ENCODE assay signal across 12 cellular contexts in the genomic region with DNA sequence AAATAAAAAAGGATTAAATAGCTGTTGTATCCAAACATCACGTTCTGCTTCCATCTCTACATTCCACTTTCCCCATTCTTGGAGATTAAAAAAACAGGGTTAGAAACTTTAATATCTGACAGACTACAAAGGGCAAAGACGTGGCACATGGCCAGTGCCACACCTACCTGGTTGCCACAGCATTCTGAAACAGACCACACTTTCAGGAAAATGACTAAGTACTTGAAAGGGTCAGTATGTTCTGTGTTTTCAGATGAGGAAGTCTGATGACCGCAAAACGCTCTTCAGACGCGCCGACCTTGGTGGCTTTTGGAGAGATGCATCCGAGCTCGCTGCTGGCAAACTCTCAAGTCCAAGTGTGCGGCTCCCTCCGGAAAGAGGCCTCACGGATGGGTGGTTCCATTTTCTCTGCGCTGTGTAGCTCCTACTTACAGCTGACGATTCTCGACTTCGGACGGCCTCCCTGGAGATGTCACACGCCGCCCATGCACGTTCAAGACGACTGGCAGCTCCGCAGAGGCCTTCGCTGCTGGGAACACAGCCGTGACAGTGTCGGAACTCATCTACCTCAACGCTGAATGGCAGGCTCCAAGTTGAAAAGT. TPM values are rescaled to one million over a fixed set of nuclear protein-coding genes. Genes with fewer than 3 reads are reported as not detected.
A peak's percentile ranks its signal among the peaks of the same experiment; 100 is the strongest.
DNase-seq lines count a peak whose midpoint lies in the region; ATAC-seq and TF ChIP-seq lines count a peak whose summit lies in the region.
"Had no signal": no experiment of that assay in that cellular context is flagged by ENCODE, and none has a peak within 500 bp of the region (broad histone marks: within the 10 kb centered on the region; RNA-seq: fewer than 3 reads in every experiment).

No MANE protein-coding gene starts in this region.

- H3K36me3 ChIP-seq in left lung: peaks cover 0 to 84% of the 10 kb centered on the region in 2 donors

- no peak overlapping the region for H3K4me3 Mint-ChIP-seq in WTC11
- H3K4me3 Mint-ChIP-seq: GM23338 had no signal

- H3K27ac ChIP-seq in left lung: peak overlapping the region in 1 of 2 donors; percentile 76
- H3K27ac ChIP-seq: BLaER1 had no signal

- no peaks in the 10 kb centered on the region for H3K9me3 ChIP-seq in left lung
- H3K9me3 ChIP-seq: BLaER1, breast epithelium had no signal

- no peaks in the 10 kb centered on the region for H3K27me3 ChIP-seq in left lung
- H3K27me3 ChIP-seq: BLaER1, breast epithelium had no signal

- peak overlapping the region; percentile 84; the same call in 1 of the 2 replicates for H3K27ac Mint-ChIP-seq in WTC11
- H3K27ac Mint-ChIP-seq: GM23338 had no signal

- CTCF ChIA-PET in WTC11 (lab: Charles Lee): interaction anchor here (1.3 kb wide), 1 partner anchor 163 kb away, joined by 5 read pairs; no protein-coding TSS in a partner anchor

- H3K36me3 Mint-ChIP-seq in WTC11: peaks cover 45% of the 10 kb centered on the region

- POLR2A ChIA-PET in WTC11 (lab: Charles Lee): interaction anchor here (0.6 kb wide), 2 partner anchors 9 to 157 kb away, joined by 3 read pairs; no protein-coding TSS in a partner anchor

- H3K4me1 ChIP-seq in left lung: peaks cover 0 to 24% of the 10 kb centered on the region in 2 donors
- H3K4me1 ChIP-seq: BLaER1, breast epithelium had no signal

- H3K4me1 Mint-ChIP-seq in WTC11: no peaks in the 10 kb centered on the region

- ATAC-seq in HG03439 (IDR thresholded peaks at IDR 0.05; ENCODE audit: unreplicated experiment) (peak; percentile 48), WTC11 (no peak), left lung (peak; percentile 79), HG03460 (IDR thresholded peaks at IDR 0.05; ENCODE audit: unreplicated experiment) (no peak)
- ATAC-seq: GM23338 had no signal

- DNase-seq in 8988T (peak; percentile 71), WTC11 (ENCODE audit: low spot score) (no peak), left lung (peak; percentile 73 to 85), NCI-H2107 treated with DMSO at 0.1 percent for 48 hours (lab: John Stamatoyannopoulos, UW; ENCODE audit: unreplicated experiment) (no peak), amygdala (lab: John Stamatoyannopoulos, UW) (no peak)
- no peak for DNase-seq in activated CD4-positive, alpha-beta T cell treated with anti-CD3 and anti-CD28 coated beads for 1 hour
- DNase-seq: NCI-H524 had no signal

- H3K9me3 Mint-ChIP-seq in WTC11: no peaks in the 10 kb centered on the region
- H3K9me3 Mint-ChIP-seq: GM23338 had no signal

- no peak overlapping the region for H3K4me3 ChIP-seq in left lung
- H3K4me3 ChIP-seq: BLaER1, breast epithelium, GM23338 had no signal

- no peak for TF ChIP-seq CTCF in WTC11 (IDR thresholded peaks at IDR 0.05)
- no peak for TF ChIP-seq CTCF in left lung (IDR thresholded peaks at IDR 0.05)

- no peaks in the 10 kb centered on the region for H3K27me3 Mint-ChIP-seq in WTC11 (ENCODE audit: low read depth)

- intact Hi-C loops in left lung (cut with DNase I): no loop called here

TF ChIP-seq in WTC11, 78 proteins besides CTCF, POLR2A, EP300 and RAD21 (continues in another document):
- TF ChIP-seq GRHL2 (CRISPR knock-in tag; IDR thresholded peaks at IDR 0.05; ENCODE audit: insufficient replicate concordance, severe bottlenecking) (no peak), EMX1 (CRISPR knock-in tag; IDR thresholded peaks at IDR 0.05) (no peak), ZNF317 (CRISPR knock-in tag; IDR thresholded peaks at IDR 0.05; ENCODE audit: borderline replicate concordance, low read depth) (no peak), ESRRA (CRISPR knock-in tag; IDR thresholded peaks at IDR 0.05; ENCODE audit: borderline replicate concordance) (no peak), RELA (CRISPR knock-in tag; IDR thresholded peaks at IDR 0.05; ENCODE audit: borderline replicate concordance) (no peak), NR2C2 (CRISPR knock-in tag; IDR thresholded peaks at IDR 0.05) (no peak), NFATC4 (CRISPR knock-in tag; IDR thresholded peaks at IDR 0.05) (no peak), ZNF423 (CRISPR knock-in tag; IDR thresholded peaks at IDR 0.05) (no peak), ETV6 (CRISPR knock-in tag; IDR thresholded peaks at IDR 0.05) (no peak), ZNF416 (CRISPR knock-in tag; IDR thresholded peaks at IDR 0.05) (no peak), CBFB (CRISPR knock-in tag; IDR thresholded peaks at IDR 0.05; ENCODE audit: low read depth) (no peak), IRF2 (CRISPR knock-in tag; IDR thresholded peaks at IDR 0.05; ENCODE audit: borderline replicate concordance, low read depth) (no peak), NFE2L1 (CRISPR knock-in tag; IDR thresholded peaks at IDR 0.05) (no peak)
- TF ChIP-seq, protein P1, sequence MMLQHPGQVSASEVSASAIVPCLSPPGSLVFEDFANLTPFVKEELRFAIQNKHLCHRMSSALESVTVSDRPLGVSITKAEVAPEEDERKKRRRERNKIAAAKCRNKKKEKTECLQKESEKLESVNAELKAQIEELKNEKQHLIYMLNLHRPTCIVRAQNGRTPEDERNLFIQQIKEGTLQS (CRISPR knock-in tag; conservative IDR thresholded peaks at IDR 0.05): no peak
- TF ChIP-seq, protein P2, sequence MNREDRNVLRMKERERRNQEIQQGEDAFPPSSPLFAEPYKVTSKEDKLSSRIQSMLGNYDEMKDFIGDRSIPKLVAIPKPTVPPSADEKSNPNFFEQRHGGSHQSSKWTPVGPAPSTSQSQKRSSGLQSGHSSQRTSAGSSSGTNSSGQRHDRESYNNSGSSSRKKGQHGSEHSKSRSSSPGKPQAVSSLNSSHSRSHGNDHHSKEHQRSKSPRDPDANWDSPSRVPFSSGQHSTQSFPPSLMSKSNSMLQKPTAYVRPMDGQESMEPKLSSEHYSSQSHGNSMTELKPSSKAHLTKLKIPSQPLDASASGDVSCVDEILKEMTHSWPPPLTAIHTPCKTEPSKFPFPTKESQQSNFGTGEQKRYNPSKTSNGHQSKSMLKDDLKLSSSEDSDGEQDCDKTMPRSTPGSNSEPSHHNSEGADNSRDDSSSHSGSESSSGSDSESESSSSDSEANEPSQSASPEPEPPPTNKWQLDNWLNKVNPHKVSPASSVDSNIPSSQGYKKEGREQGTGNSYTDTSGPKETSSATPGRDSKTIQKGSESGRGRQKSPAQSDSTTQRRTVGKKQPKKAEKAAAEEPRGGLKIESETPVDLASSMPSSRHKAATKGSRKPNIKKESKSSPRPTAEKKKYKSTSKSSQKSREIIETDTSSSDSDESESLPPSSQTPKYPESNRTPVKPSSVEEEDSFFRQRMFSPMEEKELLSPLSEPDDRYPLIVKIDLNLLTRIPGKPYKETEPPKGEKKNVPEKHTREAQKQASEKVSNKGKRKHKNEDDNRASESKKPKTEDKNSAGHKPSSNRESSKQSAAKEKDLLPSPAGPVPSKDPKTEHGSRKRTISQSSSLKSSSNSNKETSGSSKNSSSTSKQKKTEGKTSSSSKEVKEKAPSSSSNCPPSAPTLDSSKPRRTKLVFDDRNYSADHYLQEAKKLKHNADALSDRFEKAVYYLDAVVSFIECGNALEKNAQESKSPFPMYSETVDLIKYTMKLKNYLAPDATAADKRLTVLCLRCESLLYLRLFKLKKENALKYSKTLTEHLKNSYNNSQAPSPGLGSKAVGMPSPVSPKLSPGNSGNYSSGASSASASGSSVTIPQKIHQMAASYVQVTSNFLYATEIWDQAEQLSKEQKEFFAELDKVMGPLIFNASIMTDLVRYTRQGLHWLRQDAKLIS (CRISPR knock-in tag; IDR thresholded peaks at IDR 0.05; ENCODE audit: borderline replicate concordance): no peak
- TF ChIP-seq, protein P3, sequence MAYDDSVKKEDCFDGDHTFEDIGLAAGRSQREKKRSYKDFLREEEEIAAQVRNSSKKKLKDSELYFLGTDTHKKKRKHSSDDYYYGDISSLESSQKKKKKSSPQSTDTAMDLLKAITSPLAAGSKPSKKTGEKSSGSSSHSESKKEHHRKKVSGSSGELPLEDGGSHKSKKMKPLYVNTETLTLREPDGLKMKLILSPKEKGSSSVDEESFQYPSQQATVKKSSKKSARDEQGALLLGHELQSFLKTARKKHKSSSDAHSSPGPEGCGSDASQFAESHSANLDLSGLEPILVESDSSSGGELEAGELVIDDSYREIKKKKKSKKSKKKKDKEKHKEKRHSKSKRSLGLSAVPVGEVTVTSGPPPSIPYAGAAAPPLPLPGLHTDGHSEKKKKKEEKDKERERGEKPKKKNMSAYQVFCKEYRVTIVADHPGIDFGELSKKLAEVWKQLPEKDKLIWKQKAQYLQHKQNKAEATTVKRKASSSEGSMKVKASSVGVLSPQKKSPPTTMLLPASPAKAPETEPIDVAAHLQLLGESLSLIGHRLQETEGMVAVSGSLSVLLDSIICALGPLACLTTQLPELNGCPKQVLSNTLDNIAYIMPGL (CRISPR knock-in tag; IDR thresholded peaks at IDR 0.05): no peak
- TF ChIP-seq, protein P4, sequence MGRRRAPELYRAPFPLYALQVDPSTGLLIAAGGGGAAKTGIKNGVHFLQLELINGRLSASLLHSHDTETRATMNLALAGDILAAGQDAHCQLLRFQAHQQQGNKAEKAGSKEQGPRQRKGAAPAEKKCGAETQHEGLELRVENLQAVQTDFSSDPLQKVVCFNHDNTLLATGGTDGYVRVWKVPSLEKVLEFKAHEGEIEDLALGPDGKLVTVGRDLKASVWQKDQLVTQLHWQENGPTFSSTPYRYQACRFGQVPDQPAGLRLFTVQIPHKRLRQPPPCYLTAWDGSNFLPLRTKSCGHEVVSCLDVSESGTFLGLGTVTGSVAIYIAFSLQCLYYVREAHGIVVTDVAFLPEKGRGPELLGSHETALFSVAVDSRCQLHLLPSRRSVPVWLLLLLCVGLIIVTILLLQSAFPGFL (CRISPR knock-in tag; IDR thresholded peaks at IDR 0.05; ENCODE audit: borderline replicate concordance): no peak
- TF ChIP-seq, protein P5, sequence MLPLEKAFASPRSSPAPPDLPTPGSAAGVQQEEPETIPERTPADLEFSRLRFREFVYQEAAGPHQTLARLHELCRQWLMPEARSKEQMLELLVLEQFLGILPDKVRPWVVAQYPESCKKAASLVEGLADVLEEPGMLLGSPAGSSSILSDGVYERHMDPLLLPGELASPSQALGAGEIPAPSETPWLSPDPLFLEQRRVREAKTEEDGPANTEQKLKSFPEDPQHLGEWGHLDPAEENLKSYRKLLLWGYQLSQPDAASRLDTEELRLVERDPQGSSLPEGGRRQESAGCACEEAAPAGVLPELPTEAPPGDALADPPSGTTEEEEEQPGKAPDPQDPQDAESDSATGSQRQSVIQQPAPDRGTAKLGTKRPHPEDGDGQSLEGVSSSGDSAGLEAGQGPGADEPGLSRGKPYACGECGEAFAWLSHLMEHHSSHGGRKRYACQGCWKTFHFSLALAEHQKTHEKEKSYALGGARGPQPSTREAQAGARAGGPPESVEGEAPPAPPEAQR (CRISPR knock-in tag; IDR thresholded peaks at IDR 0.05): no peak
- TF ChIP-seq, protein P6, sequence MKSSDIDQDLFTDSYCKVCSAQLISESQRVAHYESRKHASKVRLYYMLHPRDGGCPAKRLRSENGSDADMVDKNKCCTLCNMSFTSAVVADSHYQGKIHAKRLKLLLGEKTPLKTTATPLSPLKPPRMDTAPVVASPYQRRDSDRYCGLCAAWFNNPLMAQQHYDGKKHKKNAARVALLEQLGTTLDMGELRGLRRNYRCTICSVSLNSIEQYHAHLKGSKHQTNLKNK (CRISPR knock-in tag; IDR thresholded peaks at IDR 0.05): no peak

RNA-seq across cellular contexts. Expression of a gene that starts 15.5 kb away (rescaled TPM):
- total RNA-seq in WTC11 (2021) (40.1 to 46.9 TPM (median 43.2 TPM) in 3 replicates), left lung (10 to 100 TPM; 68.2 to 75.9 TPM)

RNA-seq across cellular contexts. Expression of a gene that starts 24.0 kb away (rescaled TPM):
- total RNA-seq in WTC11 (2021): 20.8 to 24.2 TPM (median 22.6 TPM) in 3 replicates
- 10 to 100 TPM; 21.0 to 21.9 TPM for total RNA-seq in left lung

Comparison
In these comparisons a context has a peak if more than half of its experiments do, and no peak if none do; other contexts are left out.
1. DNase-seq: peak in 8988T (single experiment) and left lung (2 of 2); none in WTC11 (single experiment), NCI-H2107 treated with DMSO at 0.1 percent for 48 hours (single experiment), amygdala (0 of 56) and activated CD4-positive, alpha-beta T cell treated with anti-CD3 and anti-CD28 coated beads for 1 hour (single experiment).
2. ATAC-seq: peak in HG03439 (single experiment) and left lung (single experiment); none in WTC11 (single experiment) and HG03460 (single experiment).